In genomic region chr3:105827959-105828358, GRCh38 we compare ENCODE assay signal across 8 cellular contexts. TPM values are rescaled to one million over a fixed set of nuclear protein-coding genes. Genes with fewer than 3 reads are reported as not detected.
DNase-seq lines count a peak whose midpoint lies in the region; ATAC-seq, FAIRE-seq and TF ChIP-seq lines count a peak whose summit lies in the region.

No MANE protein-coding gene starts in this region.

- H3K27ac Mint-ChIP-seq in CD4-positive, alpha-beta T cell = peak overlapping the region; percentile 63

- H3K4me2 ChIP-seq in Karpas-422 (ENCODE audit: low read depth, low read length, poor library complexity, severe bottlenecking) = peak overlapping the region; percentile 34

- no peaks in the 10 kb centered on the region for H3K27me3 ChIP-seq in CD4-positive, alpha-beta T cell (ENCODE audit: control insufficient read depth, insufficient read depth, low read length)
- H3K27me3 ChIP-seq in Karpas-422 (ENCODE audit: low read length) = no peaks in the 10 kb centered on the region
- no peaks in the 10 kb centered on the region for H3K27me3 ChIP-seq in bronchial epithelial cell (ENCODE audit: control insufficient read depth, insufficient read depth, low read length)

- CTCF ChIA-PET in CD4-positive, alpha-beta T cell (lab: Charles Lee) = no interaction called here

- H3K4me3 ChIP-seq in Karpas-422 (ENCODE audit: low read length) (no peak overlapping the region), bronchial epithelial cell (ENCODE audit: low read depth, low read length) (no peak overlapping the region), mesodermal cell (ENCODE audit: extremely low read depth, insufficient read depth, low read length, poor library complexity, severe bottlenecking) (no peak overlapping the region)

- H3K9me2 ChIP-seq in Karpas-422 (replicated peaks; ENCODE audit: insufficient read depth, low read length) = no peaks in the 10 kb centered on the region

- in situ Hi-C loops in GM13976 (cut with MboI; ENCODE audit: low sequenced_read_pairs, unreplicated experiment) = loop anchor here (25.0 kb wide), 1 partner anchor 1234 kb away; no protein-coding TSS in a partner anchor

- H2AFZ ChIP-seq in Karpas-422 (ENCODE audit: low read length) = no peak overlapping the region

- no peaks in the 10 kb centered on the region for H3K9me3 ChIP-seq in CD4-positive, alpha-beta T cell (ENCODE audit: control insufficient read depth, low read length)
- H3K9me3 ChIP-seq in Karpas-422 (ENCODE audit: low read length) (no peaks in the 10 kb centered on the region), mesodermal cell (ENCODE audit: control insufficient read depth, low read length) (no peaks in the 10 kb centered on the region)

- POLR2A ChIA-PET in CD4-positive, alpha-beta T cell (lab: Charles Lee) = interaction anchor here (0.6 to 1.3 kb wide), 2 partner anchors 45 to 77 kb away, joined by 4 read pairs; no protein-coding TSS in a partner anchor

- intact Hi-C loops in CD4-positive, alpha-beta T cell (cut with DNase I, micrococcal nuclease) = loop anchor here in 1 of 2 experiments (5.0 kb wide), 1 partner anchor 41 kb away; no protein-coding TSS in a partner anchor

- no peak for TF ChIP-seq CTCF in CD4-positive, alpha-beta T cell (IDR thresholded peaks at IDR 0.05)
- TF ChIP-seq CTCF in bronchial epithelial cell (IDR thresholded peaks at IDR 0.05; ENCODE audit: insufficient read depth, low read length, severe bottlenecking) (peak; percentile 62), GM13976 (IDR thresholded peaks at IDR 0.05; ENCODE audit: borderline replicate concordance, control extremely low read depth, extremely low read depth, insufficient read depth, missing control alignments) (no peak)

- no CpG with 5 or more reads among the region's 2 CpGs for WGBS in mesodermal cell (ENCODE audit: insufficient coverage in 2 of 2), 2 experiments

- H3K4me1 ChIP-seq in Karpas-422 (ENCODE audit: low read length) (peaks cover 100% of the 10 kb centered on the region), mesodermal cell (ENCODE audit: control insufficient read depth, insufficient read depth, low read length, poor library complexity, severe bottlenecking) (peaks cover 34% of the 10 kb centered on the region)

- peaks cover 60% of the 10 kb centered on the region for H3K36me3 Mint-ChIP-seq in CD4-positive, alpha-beta T cell (ENCODE audit: low read depth)

- no peak for ATAC-seq in CD4-positive, alpha-beta T cell (ENCODE audit: poor library complexity)

- peak; percentile 75 for FAIRE-seq in bronchial epithelial cell (lab: Jason Lieb, UNC)
- no peak for FAIRE-seq in frontal cortex (lab: Jason Lieb, UNC)

- no peaks in the 10 kb centered on the region for H3K27me3 Mint-ChIP-seq in CD4-positive, alpha-beta T cell

- H3K36me3 ChIP-seq in Karpas-422 (ENCODE audit: insufficient read depth, low read length) (0 out of 2 replicates have a peak, but pooled peaks cover 19% of the 10 kb centered on the region), bronchial epithelial cell (ENCODE audit: control insufficient read depth, insufficient read depth, low read length) (no peaks in the 10 kb centered on the region), mesodermal cell (ENCODE audit: control insufficient read depth, insufficient read depth, low read length) (peaks cover 12% of the 10 kb centered on the region)

- H3K4me3 Mint-ChIP-seq in CD4-positive, alpha-beta T cell = no peak overlapping the region

- no peak for DNase-seq in CD4-positive, alpha-beta T cell
- DNase-seq in Karpas-422 (peak; percentile 45), bronchial epithelial cell (ENCODE audit: low read depth) (peak; percentile 89), GM13976 (ENCODE audit: low spot score) (no peak), frontal cortex (ENCODE audit: low spot score in 2 of 2) (no peak), NCI-H187 treated with DMSO at 0.1 percent for 48 hours (lab: John Stamatoyannopoulos, UW) (no peak)
- DNase-seq in activated CD8-positive, alpha-beta memory T cell treated with anti-CD3 and anti-CD28 coated beads, Interleukin-2, amount 50 U/mL, for 48 hours = no peak

- peaks cover 98% of the 10 kb centered on the region for H3K79me2 ChIP-seq in Karpas-422 (ENCODE audit: low read length)

- no peak overlapping the region for H3K27ac ChIP-seq in CD4-positive, alpha-beta T cell (ENCODE audit: low read depth, low read length)
- H3K27ac ChIP-seq in Karpas-422 (ENCODE audit: low read length) (peak overlapping the region; percentile 91), mesodermal cell (ENCODE audit: low read depth, low read length, severe bottlenecking) (peak overlapping the region; percentile 44)

- peaks cover 85% of the 10 kb centered on the region for H3K4me1 Mint-ChIP-seq in CD4-positive, alpha-beta T cell (ENCODE audit: low read depth)

- H3K9ac ChIP-seq in Karpas-422 (ENCODE audit: low read length) = peak overlapping the region; percentile 14; the same call in 1 of the 2 replicates

- H3K9me3 Mint-ChIP-seq in CD4-positive, alpha-beta T cell = no peaks in the 10 kb centered on the region

- H4K20me1 ChIP-seq in Karpas-422 (ENCODE audit: insufficient read depth, low read depth, low read length) = no peaks in the 10 kb centered on the region

RNA-seq across cellular contexts. Expression of gene CBLB, which starts 40.9 kb away (rescaled TPM):
- 100 to 1,000 TPM; 112 to 124 TPM for total RNA-seq in CD4-positive, alpha-beta T cell
- total RNA-seq in Karpas-422 (2014; rRNA removed; shearing (Covaris generic); ENCODE audit: low replicate concordance) = 94.9 and 98.8 TPM in 2 replicates
- total RNA-seq in bronchial epithelial cell (30.0 and 34.4 TPM in 2 replicates), frontal cortex (22.0 TPM)
- polyA plus RNA-seq in mesodermal cell (2013, experiment 1 of 2) = 34.5 TPM
- 32.2 TPM for polyA plus RNA-seq in mesodermal cell (2013, experiment 2 of 2)

Comparison
In these comparisons a context has a peak if more than half of its experiments do, and no peak if none do; other contexts are left out.
1. DNase-seq: peak in Karpas-422 (single experiment) and bronchial epithelial cell (single experiment); none in CD4-positive, alpha-beta T cell (0 of 10), GM13976 (single experiment), activated CD8-positive, alpha-beta memory T cell treated with anti-CD3 and anti-CD28 coated beads, Interleukin-2, amount 50 U/mL, for 48 hours (single experiment), frontal cortex (0 of 2) and NCI-H187 treated with DMSO at 0.1 percent for 48 hours (single experiment).